Comparison of ENCODE assay signal across 1 cellular context in the genomic region with DNA sequence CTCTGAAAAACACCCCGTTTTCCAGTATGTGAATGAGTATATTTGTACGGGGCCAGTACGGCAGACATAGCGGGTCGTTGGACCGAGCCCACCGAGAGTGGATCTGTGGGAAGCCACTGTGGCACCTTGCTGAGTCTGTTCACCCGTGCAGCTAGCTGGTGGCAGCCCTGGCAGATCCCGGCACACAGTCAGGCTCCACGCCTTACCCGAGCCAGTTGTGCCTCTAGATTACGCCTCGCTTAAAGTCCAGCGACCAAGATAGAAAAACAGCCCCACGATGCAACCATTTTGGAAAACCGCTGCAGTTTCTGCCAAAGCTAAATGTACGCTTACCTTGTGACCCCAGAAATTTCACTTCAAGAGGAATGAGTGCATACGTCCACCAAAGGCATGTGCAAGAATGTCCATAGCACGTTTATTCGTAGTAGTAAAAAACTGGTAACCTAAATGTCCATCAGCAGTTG.
TF ChIP-seq lines count a peak whose summit lies in the region.

No MANE protein-coding gene starts in this region.

TF ChIP-seq in IMR-90, 13 proteins besides CTCF, POLR2A, EP300 and RAD21 (continued from another document):
- TF ChIP-seq, protein P1, sequence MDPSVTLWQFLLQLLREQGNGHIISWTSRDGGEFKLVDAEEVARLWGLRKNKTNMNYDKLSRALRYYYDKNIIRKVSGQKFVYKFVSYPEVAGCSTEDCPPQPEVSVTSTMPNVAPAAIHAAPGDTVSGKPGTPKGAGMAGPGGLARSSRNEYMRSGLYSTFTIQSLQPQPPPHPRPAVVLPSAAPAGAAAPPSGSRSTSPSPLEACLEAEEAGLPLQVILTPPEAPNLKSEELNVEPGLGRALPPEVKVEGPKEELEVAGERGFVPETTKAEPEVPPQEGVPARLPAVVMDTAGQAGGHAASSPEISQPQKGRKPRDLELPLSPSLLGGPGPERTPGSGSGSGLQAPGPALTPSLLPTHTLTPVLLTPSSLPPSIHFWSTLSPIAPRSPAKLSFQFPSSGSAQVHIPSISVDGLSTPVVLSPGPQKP (IDR thresholded peaks at IDR 0.05; ENCODE audit: borderline replicate concordance, low read depth, low read length) = no peak
TF ChIP-seq in IMR-90: peak in this region for 0.
